14 cellular contexts compared by ENCODE assay signal in genomic region chr2:215764441-215765048, GRCh38.
DNase-seq lines count a peak whose midpoint lies in the region; ATAC-seq and TF ChIP-seq lines count a peak whose summit lies in the region.
"Had no signal": no experiment of that assay in that cellular context is flagged by ENCODE, and none has a peak within 500 bp of the region (broad histone marks: within the 10 kb centered on the region; RNA-seq: fewer than 3 reads in every experiment).

No MANE protein-coding gene starts in this region.

- H3K4me1 ChIP-seq in gastroesophageal sphincter, result peaks cover 0 to 9% (median 0%) of the 10 kb centered on the region in 3 donors
- H3K4me1 ChIP-seq: uterus had no signal

- no peak for TF ChIP-seq EP300 in gastroesophageal sphincter (IDR thresholded peaks at IDR 0.05)

- TF ChIP-seq CTCF in choroid plexus epithelial cell (conservative IDR thresholded peaks at IDR 0.05; ENCODE audit: low read depth, low read length) (no peak), gastroesophageal sphincter (IDR thresholded peaks at IDR 0.05) (no peak), RWPE1 (conservative IDR thresholded peaks at IDR 0.05; ENCODE audit: low read depth) (no peak)

- CTCF ChIA-PET in RWPE1 (lab: Yijun Ruan, JAX), result interaction anchor here (0.7 kb wide), 1 partner anchor 293 kb away, joined by 3 read pairs; no protein-coding TSS in a partner anchor

- peak; percentile 56 for DNase-seq in CMK (ENCODE audit: low read depth)
- DNase-seq in MV-4-11 (lab: John Stamatoyannopoulos, UW), result peak; percentile 87
- DNase-seq in choroid plexus epithelial cell (ENCODE audit: low read depth), result peak; percentile 67
- DNase-seq in myocyte (ENCODE audit: low read depth), result peak; percentile 59
- DNase-seq in activated CD4-positive, CD25-positive, alpha-beta regulatory T cell (lab: John Stamatoyannopoulos, UW), result no peak
- DNase-seq in HuH-7.5 (ENCODE audit: low spot score), result no peak
- no peak for DNase-seq in RWPE1 (ENCODE audit: low spot score)
- DNase-seq: activated effector memory CD4-positive, alpha-beta T cell treated with anti-CD3 and anti-CD28 coated beads, Interleukin-2, amount 50 U/mL, for 16 hours; CD8-positive, alpha-beta T cell; NCI-H446; right cardiac atrium; uterus had no signal

- H3K36me3 ChIP-seq in gastroesophageal sphincter, result no peaks in the 10 kb centered on the region
- H3K36me3 ChIP-seq: uterus had no signal

- TF ChIP-seq POLR2A in gastroesophageal sphincter (IDR thresholded peaks at IDR 0.05), result no peak

- H3K27ac ChIP-seq in gastroesophageal sphincter (no peak overlapping the region), RWPE1 (no peak overlapping the region)
- H3K27ac ChIP-seq: uterus had no signal

- 79 to 80% methylated on average over 1 of the region's 1 CpG for WGBS in gastroesophageal sphincter (ENCODE audit: low coverage in 1 of 2), 2 donors

- peaks cover 0 to 13% (median 0%) of the 10 kb centered on the region in 3 donors for H3K9me3 ChIP-seq in gastroesophageal sphincter
- H3K9me3 ChIP-seq: uterus had no signal

- no peak for ATAC-seq in gastroesophageal sphincter
- ATAC-seq: CD8-positive, alpha-beta T cell; HCT116 had no signal

- POLR2A ChIA-PET in RWPE1 (lab: Yijun Ruan, JAX; ENCODE audit: low non-redundant PET), result no interaction called here

- H3K4me3 ChIP-seq in choroid plexus epithelial cell (ENCODE audit: low read depth, low read length) (no peak overlapping the region), gastroesophageal sphincter (no peak overlapping the region)
- H3K4me3 ChIP-seq: uterus had no signal

- no peaks in the 10 kb centered on the region for H3K27me3 ChIP-seq in gastroesophageal sphincter
- H3K27me3 ChIP-seq: uterus had no signal

Comparison
In these comparisons a context has a peak if more than half of its experiments do, and no peak if none do; other contexts are left out.
1. DNase-seq: peak in CMK (single experiment), MV-4-11 (single experiment), choroid plexus epithelial cell (single experiment) and myocyte (single experiment); none in activated CD4-positive, CD25-positive, alpha-beta regulatory T cell (0 of 4), HuH-7.5 (single experiment) and RWPE1 (single experiment).